Comparison of ENCODE assay signal across 1 cellular context in genomic region chr3:27638604-27639003, GRCh38.
TF ChIP-seq lines count a peak whose summit lies in the region.

No MANE protein-coding gene starts in this region.

TF ChIP-seq in WTC11, 78 proteins besides CTCF, POLR2A, EP300 and RAD21 (continued from another document):
- TF ChIP-seq PREB (CRISPR knock-in tag; IDR thresholded peaks at IDR 0.05; ENCODE audit: borderline replicate concordance): no peak
- TF ChIP-seq CBFB (CRISPR knock-in tag; IDR thresholded peaks at IDR 0.05; ENCODE audit: low read depth): no peak
- no peak for TF ChIP-seq ZNF263 (CRISPR knock-in tag; IDR thresholded peaks at IDR 0.05; ENCODE audit: low read depth)
- no peak for TF ChIP-seq ZSCAN18 (CRISPR knock-in tag; IDR thresholded peaks at IDR 0.05)
- no peak for TF ChIP-seq TEAD1 (CRISPR knock-in tag; IDR thresholded peaks at IDR 0.05)
- TF ChIP-seq FOXP1 (CRISPR knock-in tag; IDR thresholded peaks at IDR 0.05; ENCODE audit: borderline replicate concordance): no peak
TF ChIP-seq in WTC11: peak in this region for 0.
